ENCODE assay signal across 13 cellular contexts in the genomic region with DNA sequence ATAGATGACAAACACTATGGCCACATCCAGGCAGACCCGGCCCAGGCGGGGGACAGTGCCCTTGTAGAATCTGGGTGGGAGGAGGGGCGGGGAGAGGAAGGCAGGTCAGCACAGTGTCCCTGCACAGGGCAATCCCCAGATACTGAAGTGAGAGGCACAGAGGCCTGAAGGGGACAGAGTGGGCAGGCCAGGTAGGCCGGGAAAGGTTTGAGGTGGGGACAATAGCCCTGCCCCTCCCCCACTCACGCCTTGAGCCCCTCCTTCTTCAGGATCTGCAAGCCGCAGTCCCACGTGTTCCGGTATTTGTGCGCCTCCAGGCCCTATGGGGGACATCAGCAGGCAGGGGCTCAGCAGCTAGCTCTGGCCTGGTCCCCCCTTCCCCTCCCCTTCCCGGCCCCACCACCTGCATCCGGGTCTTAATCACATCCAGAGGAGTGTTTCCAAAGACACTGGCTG. TPM values are rescaled to one million over a fixed set of nuclear protein-coding genes. Genes with fewer than 3 reads are reported as not detected.
DNase-seq lines count a peak whose midpoint lies in the region; ATAC-seq, FAIRE-seq and TF ChIP-seq lines count a peak whose summit lies in the region.
"Had no signal": no experiment of that assay in that cellular context is flagged by ENCODE, and none has a peak within 500 bp of the region (broad histone marks: within the 10 kb centered on the region; RNA-seq: fewer than 3 reads in every experiment).

No MANE protein-coding gene starts in this region.

- no peak overlapping the region for H4K5ac ChIP-seq in H9 (ENCODE audit: insufficient read length, low read depth, low read length)

- ATAC-seq in CD4-positive, alpha-beta T cell (ENCODE audit: poor library complexity), result no peak
- no peak for ATAC-seq in HG03025 (IDR thresholded peaks at IDR 0.05; ENCODE audit: low FRiP score, unreplicated experiment)
- ATAC-seq: left colon had no signal

- no peak overlapping the region for H2AK5ac ChIP-seq in H9 (ENCODE audit: insufficient read length, low read length)

- no peak for FAIRE-seq in kidney (lab: Jason Lieb, UNC)

- H3K9me3 Mint-ChIP-seq in CD4-positive, alpha-beta T cell, result no peaks in the 10 kb centered on the region
- no peaks in the 10 kb centered on the region for H3K9me3 Mint-ChIP-seq in H9
- no peaks in the 10 kb centered on the region for H3K9me3 Mint-ChIP-seq in activated naive CD8-positive, alpha-beta T cell treated with anti-CD3 and anti-CD28 coated beads for 36 hours
- H3K9me3 Mint-ChIP-seq in mesothelial cell of epicardium, result no peaks in the 10 kb centered on the region

- H3K4me3 ChIP-seq in kidney (ENCODE audit: low read length in 2 of 2), result no peak overlapping the region
- H3K4me3 ChIP-seq: stomach had no signal

- H3K27me3 Mint-ChIP-seq in CD4-positive, alpha-beta T cell, result no peaks in the 10 kb centered on the region
- H3K27me3 Mint-ChIP-seq in H9 (ENCODE audit: low read depth) (peaks cover 3% of the 10 kb centered on the region; the same call in 1 of the 2 replicates), mesothelial cell of epicardium (ENCODE audit: low read depth) (peaks cover 2% of the 10 kb centered on the region)
- no peaks in the 10 kb centered on the region for H3K27me3 Mint-ChIP-seq in activated naive CD8-positive, alpha-beta T cell treated with anti-CD3 and anti-CD28 coated beads for 36 hours

- H3K9ac ChIP-seq in H9 (ENCODE audit: extremely low read depth, insufficient read length, low read length) (no peak overlapping the region), kidney (ENCODE audit: low read length in 2 of 2) (no peak overlapping the region)

- no peak overlapping the region for H2BK15ac ChIP-seq in H9 (ENCODE audit: low read depth, low read length)

- no peak overlapping the region for H3K4me2 ChIP-seq in H9 (ENCODE audit: insufficient read depth, insufficient read length, low read length)

- H2BK5ac ChIP-seq in H9 (ENCODE audit: insufficient read length, low read length), result no peak overlapping the region

- TF ChIP-seq CTCF in CD4-positive, alpha-beta T cell (IDR thresholded peaks at IDR 0.05), result no peak
- TF ChIP-seq CTCF in H9 (conservative IDR thresholded peaks at IDR 0.05), result no peak
- no peak for TF ChIP-seq CTCF in mesothelial cell of epicardium (IDR thresholded peaks at IDR 0.05; ENCODE audit: unreplicated experiment)
- TF ChIP-seq CTCF in kidney (IDR thresholded peaks at IDR 0.05; ENCODE audit: borderline replicate concordance, extremely low read depth, insufficient read depth), result no peak

- no peak overlapping the region for H3K18ac ChIP-seq in H9 (ENCODE audit: insufficient read length, low read depth, low read length)

- no peaks in the 10 kb centered on the region for H3K36me3 ChIP-seq in kidney (ENCODE audit: control insufficient read depth in 1 of 2, insufficient read depth in 2 of 2, low read length in 2 of 2)

- peaks cover 14% of the 10 kb centered on the region for H3K23me2 ChIP-seq in H9 (ENCODE audit: insufficient read length, low read depth, low read length, poor library complexity, severe bottlenecking)

- no peak overlapping the region for H2BK20ac ChIP-seq in H9 (ENCODE audit: low read depth, low read length, poor library complexity, severe bottlenecking)

- H3K23ac ChIP-seq in H9 (ENCODE audit: insufficient read length, low read depth, low read length), result no peak overlapping the region

- H4K91ac ChIP-seq in H9 (ENCODE audit: insufficient read length, low read depth, low read length), result no peak overlapping the region

- H3K4me1 ChIP-seq in H9 (ENCODE audit: insufficient read depth, low read length) (peaks cover 3% of the 10 kb centered on the region; the same call in 1 of the 2 replicates), kidney (ENCODE audit: control insufficient read depth in 1 of 2, insufficient read depth in 1 of 2, low read depth in 1 of 2, low read length in 2 of 2) (peaks cover 22 to 54% of the 10 kb centered on the region in 2 donors)

- peaks cover 3% of the 10 kb centered on the region for H3K36me3 Mint-ChIP-seq in CD4-positive, alpha-beta T cell (ENCODE audit: low read depth)
- H3K36me3 Mint-ChIP-seq in H9 (ENCODE audit: insufficient read depth in 1 of 3, low read depth in 3 of 3), result peaks cover 0 to 22% (median 15%) of the 10 kb centered on the region in 3 experiments; a peak in 5 of 7 replicates
- H3K36me3 Mint-ChIP-seq in activated naive CD8-positive, alpha-beta T cell treated with anti-CD3 and anti-CD28 coated beads for 36 hours, result peaks cover 17% of the 10 kb centered on the region
- no peaks in the 10 kb centered on the region for H3K36me3 Mint-ChIP-seq in mesothelial cell of epicardium

- peak overlapping the region; percentile 44 for H3K27ac Mint-ChIP-seq in CD4-positive, alpha-beta T cell
- H3K27ac Mint-ChIP-seq in H9 (peak overlapping the region; percentile 44 to 86 (median 48); a peak in 3 of 7 replicates), mesothelial cell of epicardium (peak overlapping the region; percentile 53)
- no peak overlapping the region for H3K27ac Mint-ChIP-seq in activated naive CD8-positive, alpha-beta T cell treated with anti-CD3 and anti-CD28 coated beads for 36 hours

- H3K56ac ChIP-seq in H9 (ENCODE audit: insufficient read length, low read depth, low read length), result no peak overlapping the region

- no peak overlapping the region for H2BK120ac ChIP-seq in H9 (ENCODE audit: low read depth, low read length, poor library complexity, severe bottlenecking)

- H3K4ac ChIP-seq in H9 (ENCODE audit: low read depth, low read length), result no peak overlapping the region

- POLR2A ChIA-PET in CD4-positive, alpha-beta T cell (lab: Charles Lee), result no interaction called here

- WGBS in H9 (ENCODE audit: extremely low coverage, insufficient read length, low lambda C conversion rate), result no CpG with 5 or more reads among the region's 11 CpGs

- no peak overlapping the region for H2AFZ ChIP-seq in H9 (ENCODE audit: low read length)

- H4K8ac ChIP-seq in H9 (replicated peaks; ENCODE audit: insufficient read length, low read depth, low read length), result no peak overlapping the region

- peaks cover 10% of the 10 kb centered on the region; the same call in 1 of the 2 replicates for H3K79me2 ChIP-seq in H9 (ENCODE audit: insufficient read depth, low read length)

- H4K20me1 ChIP-seq in H9 (ENCODE audit: control insufficient read depth, insufficient read depth, insufficient read length), result peaks cover 2% of the 10 kb centered on the region

- H3K79me1 ChIP-seq in H9 (ENCODE audit: insufficient read depth, low read depth, low read length, poor library complexity, severe bottlenecking), result peaks cover 6% of the 10 kb centered on the region

- no peaks in the 10 kb centered on the region for H3K27me3 ChIP-seq in CD4-positive, alpha-beta T cell (ENCODE audit: control insufficient read depth, insufficient read depth, low read length)
- no peaks in the 10 kb centered on the region for H3K27me3 ChIP-seq in H9 (ENCODE audit: insufficient read depth, low read length)
- H3K27me3 ChIP-seq: stomach had no signal

- H3K27ac ChIP-seq in CD4-positive, alpha-beta T cell (ENCODE audit: low read depth, low read length), result no peak overlapping the region
- H3K27ac ChIP-seq in H9 (ENCODE audit: insufficient read length, low read depth, low read length) (no peak overlapping the region), kidney (ENCODE audit: low read depth in 2 of 2, low read length in 2 of 2) (no peak overlapping the region)

- intact Hi-C loops in CD4-positive, alpha-beta T cell (cut with DNase I, micrococcal nuclease), result loop anchor here (5.0 kb wide), 3 partner anchors 69 to 941 kb away; partner anchors contain the start of genes CDC45 (in 1 of the 2), RANBP1 (in 1 of the 2), TRMT2A (in 1 of the 2) and UFD1 (in 1 of the 2)
- intact Hi-C loops in kidney (cut with DNase I), result no loop called here

- H3K9me3 ChIP-seq in CD4-positive, alpha-beta T cell (ENCODE audit: control insufficient read depth, low read length), result no peaks in the 10 kb centered on the region
- no peaks in the 10 kb centered on the region for H3K9me3 ChIP-seq in H9 (ENCODE audit: control insufficient read depth, low read depth, low read length)
- no peaks in the 10 kb centered on the region for H3K9me3 ChIP-seq in kidney (ENCODE audit: control insufficient read depth in 1 of 2, low read length in 2 of 2)
- H3K9me3 ChIP-seq: stomach had no signal

- no peak overlapping the region for H3T11ph ChIP-seq in H9 (ENCODE audit: low read length)

- no peak overlapping the region; the same call in 1 of the 2 replicates for H3K14ac ChIP-seq in H9 (ENCODE audit: insufficient read depth, low read length)

- no peak for DNase-seq in CD4-positive, alpha-beta T cell
- no peak for DNase-seq in H9
- no peak for DNase-seq in activated naive CD8-positive, alpha-beta T cell treated with anti-CD3 and anti-CD28 coated beads for 36 hours
- no peak for DNase-seq in mesothelial cell of epicardium (ENCODE audit: low spot score in 2 of 2, unreplicated experiment in 2 of 2)
- DNase-seq in kidney, result no peak
- DNase-seq in GDM1 (lab: John Stamatoyannopoulos, UW), result no peak
- no peak for DNase-seq in DMS 273 treated with DMSO at 0.1 percent for 48 hours (lab: John Stamatoyannopoulos, UW)
- DNase-seq: NCI-H1694; NK-92 treated with Interleukin-12 subunit alpha and Interleukin-12 subunit beta, amount 100 ng/mL, for 24 hours; stimulated activated CD4-positive, alpha-beta T cell treated with anti-CD3 and anti-CD28 coated beads, Interleukin-4, amount 100 ng/mL, for 1 hour; stomach had no signal

- peak overlapping the region; percentile 81 for H3K4me3 Mint-ChIP-seq in CD4-positive, alpha-beta T cell
- H3K4me3 Mint-ChIP-seq in H9 (peak overlapping the region; percentile 70 to 82), mesothelial cell of epicardium (peak overlapping the region; percentile 75)
- H3K4me3 Mint-ChIP-seq in activated naive CD8-positive, alpha-beta T cell treated with anti-CD3 and anti-CD28 coated beads for 36 hours, result peak overlapping the region; percentile 65

- H3K4me1 Mint-ChIP-seq in CD4-positive, alpha-beta T cell (ENCODE audit: low read depth), result peaks cover 23% of the 10 kb centered on the region
- H3K4me1 Mint-ChIP-seq in H9 (peaks cover 38 to 44% of the 10 kb centered on the region in 2 experiments), mesothelial cell of epicardium (peaks cover 27% of the 10 kb centered on the region)
- H3K4me1 Mint-ChIP-seq in activated naive CD8-positive, alpha-beta T cell treated with anti-CD3 and anti-CD28 coated beads for 36 hours, result peaks cover 24% of the 10 kb centered on the region

- CTCF ChIA-PET in CD4-positive, alpha-beta T cell (lab: Charles Lee), result no interaction called here

- no peak overlapping the region for H2BK12ac ChIP-seq in H9 (ENCODE audit: insufficient read length, low read depth, low read length)

RNA-seq across cellular contexts. Expression of gene SLC25A1, which starts 2.3 kb away (rescaled TPM):
- 10 to 100 TPM; 17.6 to 18.0 TPM for total RNA-seq in CD4-positive, alpha-beta T cell
- total RNA-seq in H9 (2021) (151 and 156 TPM in 2 replicates), mesothelial cell of epicardium (73.6 to 76.3 TPM (median 74.0 TPM) in 3 replicates), kidney (62.6 TPM)
- 10 to 100 TPM; 47.9 to 53.8 TPM for total RNA-seq in activated naive CD8-positive, alpha-beta T cell treated with anti-CD3 and anti-CD28 coated beads for 36 hours
- polyA plus RNA-seq in kidney (ENCODE audit: insufficient read depth, low read depth, low replicate concordance), result 128 TPM

RNA-seq across cellular contexts. Expression of gene GSC2, which starts 26.1 kb away (rescaled TPM):
- not detected for total RNA-seq in CD4-positive, alpha-beta T cell
- 0.22 TPM in 2 replicates for total RNA-seq in H9 (2021)
- not detected for total RNA-seq in activated naive CD8-positive, alpha-beta T cell treated with anti-CD3 and anti-CD28 coated beads for 36 hours
- not detected in 3 replicates for total RNA-seq in mesothelial cell of epicardium
- not detected for total RNA-seq in kidney
- polyA plus RNA-seq in kidney (ENCODE audit: insufficient read depth, low read depth, low replicate concordance), result not detected
- total RNA-seq: left colon, stomach had no signal
- polyA plus RNA-seq: stomach had no signal

RNA-seq across cellular contexts. Expression of gene ESS2, which starts 31.8 kb away (rescaled TPM):
- 10 to 100 TPM; 56.1 to 58.0 TPM for total RNA-seq in CD4-positive, alpha-beta T cell
- total RNA-seq in H9 (2021) (18.7 and 19.4 TPM in 2 replicates), mesothelial cell of epicardium (17.3 to 18.5 TPM (median 18.1 TPM) in 3 replicates), kidney (14.3 TPM)
- total RNA-seq in activated naive CD8-positive, alpha-beta T cell treated with anti-CD3 and anti-CD28 coated beads for 36 hours, result 10 to 100 TPM; 16.8 to 18.0 TPM
- polyA plus RNA-seq in kidney (ENCODE audit: insufficient read depth, low read depth, low replicate concordance), result 15.3 TPM

RNA-seq across cellular contexts. Expression of gene TSSK2, which starts 45.1 kb away (rescaled TPM):
- under 1 TPM in 1 of 2 experiments, not detected in 1; 0.31 TPM for total RNA-seq in CD4-positive, alpha-beta T cell
- not detected in 2 replicates for total RNA-seq in H9 (2021)
- total RNA-seq in activated naive CD8-positive, alpha-beta T cell treated with anti-CD3 and anti-CD28 coated beads for 36 hours, result not detected
- total RNA-seq in mesothelial cell of epicardium, result not detected in 3 replicates
- total RNA-seq in kidney, result not detected
- not detected for polyA plus RNA-seq in kidney (ENCODE audit: insufficient read depth, low read depth, low replicate concordance)
- total RNA-seq: left colon, stomach had no signal

RNA-seq across cellular contexts. Expression of gene DGCR2, which starts 54.0 kb away (rescaled TPM):
- total RNA-seq in CD4-positive, alpha-beta T cell, result 10 to 100 TPM; 31.9 to 35.5 TPM
- total RNA-seq in H9 (2021) (47.2 and 50.7 TPM in 2 replicates), mesothelial cell of epicardium (77.3 to 78.9 TPM (median 78.3 TPM) in 3 replicates), kidney (67.7 TPM)
- total RNA-seq in activated naive CD8-positive, alpha-beta T cell treated with anti-CD3 and anti-CD28 coated beads for 36 hours, result 10 to 100 TPM; 20.5 to 22.2 TPM
- polyA plus RNA-seq in kidney (ENCODE audit: insufficient read depth, low read depth, low replicate concordance), result 37.5 TPM
